Comparison of ENCODE assay signal across 8 cellular contexts in the genomic region with DNA sequence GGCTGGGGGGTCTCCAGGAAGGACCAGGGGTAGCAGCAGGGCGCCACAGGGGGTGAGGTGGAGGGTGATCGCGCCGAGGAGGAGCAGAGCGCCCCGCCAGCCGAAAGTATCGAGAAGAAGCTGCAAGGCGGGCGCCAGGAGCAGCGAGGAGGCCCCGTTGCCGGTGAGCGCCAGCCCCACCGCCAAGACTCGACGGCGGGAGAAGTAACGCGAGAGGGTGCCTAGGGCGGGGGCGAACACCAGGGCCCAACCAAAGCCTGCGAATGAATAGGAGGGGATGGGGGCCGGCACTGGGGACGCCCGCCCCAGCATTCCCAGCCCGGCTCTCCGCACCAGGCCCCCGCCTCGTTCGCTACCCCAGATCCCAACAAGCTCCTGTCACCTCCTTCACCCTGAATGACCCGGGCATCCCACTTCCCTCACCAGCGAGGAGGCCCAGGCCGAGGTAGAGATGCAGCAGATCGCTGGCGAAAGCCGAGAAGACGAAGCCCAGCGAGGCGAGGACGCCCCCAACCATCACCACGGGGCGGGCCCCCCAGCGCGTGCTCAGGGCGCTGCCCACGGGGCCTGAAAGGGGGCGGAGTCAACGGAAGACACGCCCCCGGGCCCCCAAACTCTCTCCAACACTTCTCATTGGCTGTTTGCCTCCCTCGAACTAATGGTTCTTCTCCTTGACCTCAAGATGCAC. TPM values are rescaled to one million over a fixed set of nuclear protein-coding genes. Genes with fewer than 3 reads are reported as not detected.
DNase-seq lines count a peak whose midpoint lies in the region; ATAC-seq, FAIRE-seq and TF ChIP-seq lines count a peak whose summit lies in the region.

No MANE protein-coding gene starts in this region.

- FAIRE-seq in GM12891 (lab: Jason Lieb, UNC) = peak; percentile 16

- no peak overlapping the region for H3K27ac ChIP-seq in right cardiac atrium (ENCODE audit: low read length)

- peak overlapping the region; percentile 67 for H3K27ac Mint-ChIP-seq in activated T-helper 17 cell treated with anti-CD3 and anti-CD28 coated beads, Interleukin-2, amount 50 U/mL, for 72 hours

- no peak for DNase-seq in GM12891 (ENCODE audit: insufficient read length, low spot score)
- peak; percentile 32 to 73 (median 67) for DNase-seq in right cardiac atrium
- DNase-seq in stimulated activated CD4-positive, alpha-beta T cell treated with anti-CD3 and anti-CD28 coated beads, Interleukin-12 subunit alpha, Interleukin-12 subunit beta, amount 100 ng/mL, for 4 hours = peak; percentile 36
- DNase-seq in omental fat pad (ENCODE audit: low spot score) = no peak
- no peak for DNase-seq in NCI-H82 treated with DMSO at 0.1 percent for 48 hours (lab: John Stamatoyannopoulos, UW; ENCODE audit: unreplicated experiment)

- TF ChIP-seq POLR2A in GM12891 (IDR thresholded peaks at IDR 0.05; ENCODE audit: low read depth, low read length) = peak; percentile 47; the same call in 1 of the 2 replicates

- TF ChIP-seq CTCF in omental fat pad (IDR thresholded peaks at IDR 0.05) = no peak

- H3K4me1 ChIP-seq in right cardiac atrium (ENCODE audit: control insufficient read depth, insufficient read depth, low read length) = peaks cover 5% of the 10 kb centered on the region

- peaks cover 16% of the 10 kb centered on the region for H3K4me1 Mint-ChIP-seq in activated T-helper 17 cell treated with anti-CD3 and anti-CD28 coated beads, Interleukin-2, amount 50 U/mL, for 72 hours

- intact Hi-C loops in right cardiac atrium (cut with DNase I) = no loop called here

- peak; percentile 20 for ATAC-seq in activated T-helper 17 cell treated with anti-CD3 and anti-CD28 coated beads, Interleukin-2, amount 50 U/mL, for 72 hours (replicated peaks)
- peak; percentile 11 to 16 for ATAC-seq in right cardiac atrium
- ATAC-seq in omental fat pad (ENCODE audit: low FRiP score) = no peak
- no peak for ATAC-seq in HG03108 (IDR thresholded peaks at IDR 0.05; ENCODE audit: unreplicated experiment)
- no peak for ATAC-seq in HG02970 (IDR thresholded peaks at IDR 0.05; ENCODE audit: low FRiP score, unreplicated experiment)

- WGBS in right cardiac atrium = 11% methylated on average over 52 of the region's 52 CpGs

- H3K27me3 ChIP-seq in right cardiac atrium (ENCODE audit: control insufficient read depth, insufficient read depth) = no peaks in the 10 kb centered on the region

- H3K4me3 Mint-ChIP-seq in activated T-helper 17 cell treated with anti-CD3 and anti-CD28 coated beads, Interleukin-2, amount 50 U/mL, for 72 hours = peak overlapping the region; percentile 75

- peaks cover 21% of the 10 kb centered on the region for H3K36me3 Mint-ChIP-seq in activated T-helper 17 cell treated with anti-CD3 and anti-CD28 coated beads, Interleukin-2, amount 50 U/mL, for 72 hours (ENCODE audit: low read depth)

- no peaks in the 10 kb centered on the region for H3K9me3 Mint-ChIP-seq in activated T-helper 17 cell treated with anti-CD3 and anti-CD28 coated beads, Interleukin-2, amount 50 U/mL, for 72 hours

- no peaks in the 10 kb centered on the region for H3K9me3 ChIP-seq in right cardiac atrium (ENCODE audit: control insufficient read depth, low read length)

- H3K27me3 Mint-ChIP-seq in activated T-helper 17 cell treated with anti-CD3 and anti-CD28 coated beads, Interleukin-2, amount 50 U/mL, for 72 hours = no peaks in the 10 kb centered on the region

- H3K4me3 ChIP-seq in right cardiac atrium (ENCODE audit: low read length) = peak overlapping the region; percentile 42

TF ChIP-seq in GM12891, 5 proteins besides CTCF, POLR2A, EP300 and RAD21:
- TF ChIP-seq PAX5 (IDR thresholded peaks at IDR 0.05; ENCODE audit: insufficient read depth, low read length, severe bottlenecking) (no peak), SPI1 (IDR thresholded peaks at IDR 0.05; ENCODE audit: low read depth, low read length) (no peak), POU2F2 (IDR thresholded peaks at IDR 0.05; ENCODE audit: low read depth, low read length) (no peak), POLR2AphosphoS5 (IDR thresholded peaks at IDR 0.05; ENCODE audit: low read depth, low read length) (no peak), TAF1 (IDR thresholded peaks at IDR 0.05; ENCODE audit: low read depth, low read length) (no peak)
TF ChIP-seq in GM12891: peak in this region for 0.

RNA-seq across cellular contexts. Expression of a gene that starts 1.2 kb away (rescaled TPM):
- polyA plus RNA-seq in GM12891 (2012; ENCODE audit: low read depth, missing spikeins) = 2.0 TPM
- 1 to 10 TPM in 1 of 2 donors, under 1 TPM in 1; 0.63 to 3.5 TPM for total RNA-seq in activated T-helper 17 cell treated with anti-CD3 and anti-CD28 coated beads, Interleukin-2, amount 50 U/mL, for 72 hours
- total RNA-seq in right cardiac atrium (1 to 10 TPM; 3.3 to 5.3 (median 3.7) TPM), omental fat pad (under 1 TPM in 3 of 4 donors, not detected in 1; 0.44 to 0.60 (median 0.47) TPM)
- polyA plus RNA-seq in right cardiac atrium = 11.3 TPM

RNA-seq across cellular contexts. Expression of a gene that starts 6.8 kb away (rescaled TPM):
- polyA plus RNA-seq in GM12891 (2012; ENCODE audit: low read depth, missing spikeins) = 3.4 TPM
- total RNA-seq in activated T-helper 17 cell treated with anti-CD3 and anti-CD28 coated beads, Interleukin-2, amount 50 U/mL, for 72 hours = 10 to 100 TPM; 10.7 to 11.8 TPM
- total RNA-seq in right cardiac atrium (1 to 10 TPM in 2 of 4 donors, under 1 TPM in 2; 0.91 to 1.1 (median 0.98) TPM), omental fat pad (1 to 10 TPM in 3 of 4 donors, under 1 TPM in 1; 0.74 to 2.2 (median 1.5) TPM)
- polyA plus RNA-seq in right cardiac atrium = 1.2 TPM

RNA-seq across cellular contexts. Expression of a gene that starts 19.8 kb away (rescaled TPM):
- 0.36 TPM for polyA plus RNA-seq in GM12891 (2012; ENCODE audit: low read depth, missing spikeins)
- 1 to 10 TPM in 1 of 2 donors, under 1 TPM in 1; 0.50 to 2.3 TPM for total RNA-seq in activated T-helper 17 cell treated with anti-CD3 and anti-CD28 coated beads, Interleukin-2, amount 50 U/mL, for 72 hours
- total RNA-seq in right cardiac atrium = 10 to 100 TPM in 2 of 4 donors, 1 to 10 TPM in 2; 6.7 to 16.8 (median 10.1) TPM
- polyA plus RNA-seq in right cardiac atrium = 6.9 TPM
- total RNA-seq in omental fat pad = 10 to 100 TPM in 1 of 4 donors, 1 to 10 TPM in 3; 4.6 to 11.2 (median 8.2) TPM

RNA-seq across cellular contexts. Expression of a gene that starts 30.2 kb away (rescaled TPM):
- 303 TPM for polyA plus RNA-seq in GM12891 (2012; ENCODE audit: low read depth, missing spikeins)
- total RNA-seq in activated T-helper 17 cell treated with anti-CD3 and anti-CD28 coated beads, Interleukin-2, amount 50 U/mL, for 72 hours = 100 to 1,000 TPM; 162 to 180 TPM
- total RNA-seq in right cardiac atrium (100 to 1,000 TPM; 188 to 219 (median 193) TPM), omental fat pad (100 to 1,000 TPM in 3 of 4 donors, 10 to 100 TPM in 1; 34.4 to 253 (median 130) TPM)
- 357 TPM for polyA plus RNA-seq in right cardiac atrium

RNA-seq across cellular contexts. Expression of a gene that starts 37.4 kb away (rescaled TPM):
- not detected for polyA plus RNA-seq in GM12891 (2012; ENCODE audit: low read depth, missing spikeins)
- not detected for total RNA-seq in activated T-helper 17 cell treated with anti-CD3 and anti-CD28 coated beads, Interleukin-2, amount 50 U/mL, for 72 hours
- total RNA-seq in right cardiac atrium (1 to 10 TPM; 5.2 to 9.5 (median 7.6) TPM), omental fat pad (10 to 100 TPM in 3 of 4 donors, 1 to 10 TPM in 1; 7.2 to 21.7 (median 15.7) TPM)
- 1.6 TPM for polyA plus RNA-seq in right cardiac atrium

Comparison
In these comparisons a context has a peak if more than half of its experiments do, and no peak if none do; other contexts are left out.
1. DNase-seq: peak in right cardiac atrium (3 of 3) and stimulated activated CD4-positive, alpha-beta T cell treated with anti-CD3 and anti-CD28 coated beads, Interleukin-12 subunit alpha, Interleukin-12 subunit beta, amount 100 ng/mL, for 4 hours (single experiment); none in GM12891 (single experiment), omental fat pad (single experiment) and NCI-H82 treated with DMSO at 0.1 percent for 48 hours (single experiment).
2. ATAC-seq: peak in activated T-helper 17 cell treated with anti-CD3 and anti-CD28 coated beads, Interleukin-2, amount 50 U/mL, for 72 hours (single experiment) and right cardiac atrium (2 of 2); none in omental fat pad (single experiment), HG03108 (single experiment) and HG02970 (single experiment).